ENCODE assay signal across 34 cellular contexts in genomic region chr12:67339530-67339929, GRCh38.
"Had no signal": no experiment of that assay in that cellular context is flagged by ENCODE, and none has a peak within 500 bp of the region (broad histone marks: within the 10 kb centered on the region; RNA-seq: fewer than 3 reads in every experiment).

No MANE protein-coding gene starts in this region.

- H3K36me3 ChIP-seq: adrenal gland, brain microvascular endothelial cell, breast epithelium had no signal

- H3K4me1 ChIP-seq: adrenal gland, body of pancreas, breast epithelium had no signal

- DNase-seq: activated B cell treated with CpG ODN at 0.5 μM for 24 hours; activated CD4-positive, alpha-beta memory T cell treated with anti-CD3 and anti-CD28 coated beads for 36 hours; activated CD4-positive, alpha-beta T cell treated with anti-CD3 and anti-CD28 coated beads for 4 hours; activated CD4-positive, alpha-beta T cell treated with anti-CD3 and anti-CD28 coated beads, Interleukin-2, amount 10 ng/mL, durations not matched to agents 24 days and 14 days; activated CD4-positive, alpha-beta T cell treated with anti-CD3 and anti-CD28 coated beads, Interleukin-2, amount 50 U/mL, for 1 hour; activated CD4-positive, alpha-beta T cell treated with anti-CD3 and anti-CD28 coated beads, Interleukin-2, amount 50 U/mL, for 4 hours; activated CD4-positive, CD25-positive, alpha-beta regulatory T cell treated with anti-CD3 and anti-CD28 coated beads, Interleukin-2, amount 50 U/mL, for 72 hours; activated CD8-positive, alpha-beta memory T cell treated with anti-CD3 and anti-CD28 coated beads, Interleukin-2, amount 50 U/mL, for 4 hours; activated CD8-positive, alpha-beta T cell treated with anti-CD3 and anti-CD28 coated beads for 36 hours; activated effector memory CD4-positive, alpha-beta T cell treated with anti-CD3 and anti-CD28 coated beads, Interleukin-2, amount 50 U/mL, for 16 hours; activated gamma-delta T cell treated with Interleukin-2 at 50 U/mL for 16 hours; activated naive CD4-positive, alpha-beta T cell; activated naive CD4-positive, alpha-beta T cell treated with anti-CD3 and anti-CD28 coated beads for 36 hours; activated naive CD4-positive, alpha-beta T cell treated with anti-CD3 and anti-CD28 coated beads, Interleukin-2, amount 50 U/mL, for 16 hours; activated naive CD8-positive, alpha-beta T cell treated with anti-CD3 and anti-CD28 coated beads for 36 hours; activated T-cell treated with anti-CD3 and anti-CD28 coated beads for 4 hours; activated T-cell treated with anti-CD3 and anti-CD28 coated beads, Interleukin-2, amount 50 U/mL, for 1 hour; activated T-cell treated with anti-CD3 and anti-CD28 coated beads, Interleukin-2, amount 50 U/mL, for 4 hours; activated T-cell treated with anti-CD3 and anti-CD28 coated beads, Interleukin-2, amount 50 U/mL, for 72 hours; adrenal gland; amniotic stem cell; aorta; body of pancreas; brain microvascular endothelial cell; central memory CD4-positive, alpha-beta T cell; T-helper 1 cell; T-helper 2 cell; T-helper 9 cell had no signal

- H3K9me3 ChIP-seq: body of pancreas had no signal

- H3K27me3 ChIP-seq: adrenal gland, body of pancreas, brain microvascular endothelial cell, breast epithelium had no signal

- H3K27ac ChIP-seq: adrenal gland, body of pancreas, brain microvascular endothelial cell, breast epithelium, VCaP had no signal

- FAIRE-seq: astrocyte, TTC549 had no signal

- ATAC-seq: activated CD8-positive, alpha-beta T cell treated with anti-CD3 and anti-CD28 coated beads for 36 hours; activated naive CD4-positive, alpha-beta T cell treated with anti-CD3 and anti-CD28 coated beads, Interleukin-2, amount 50 U/mL, for 72 hours; activated T-cell treated with anti-CD3 and anti-CD28 coated beads, Interleukin-2, amount 50 U/mL, for 4 hours; activated T-cell treated with anti-CD3 and anti-CD28 coated beads, Interleukin-2, amount 50 U/mL, for 72 hours; activated T-helper 17 cell treated with anti-CD3 and anti-CD28 coated beads, Interleukin-2, amount 50 U/mL, for 72 hours; body of pancreas had no signal

- H3K4me3 ChIP-seq: adrenal gland, body of pancreas, breast epithelium had no signal
